In genomic region chr12:52059582-52060497, GRCh38 we compare ENCODE assay signal across 15 cellular contexts. TPM values are rescaled to one million over a fixed set of nuclear protein-coding genes. Genes with fewer than 3 reads are reported as not detected.
DNase-seq lines count a peak whose midpoint lies in the region; ATAC-seq and TF ChIP-seq lines count a peak whose summit lies in the region.
"Had no signal": no experiment of that assay in that cellular context is flagged by ENCODE, and none has a peak within 500 bp of the region (broad histone marks: within the 10 kb centered on the region; RNA-seq: fewer than 3 reads in every experiment).

No MANE protein-coding gene starts in this region.

- no peak overlapping the region for H3K9ac ChIP-seq in GM23248

- H3K9me2 ChIP-seq in GM23248 (ENCODE audit: insufficient read depth), result no peaks in the 10 kb centered on the region

- TF ChIP-seq CTCF in fibroblast of mammary gland (conservative IDR thresholded peaks at IDR 0.05; ENCODE audit: control insufficient read depth, insufficient read depth, low read depth, low read length) (no peak), prostate gland (IDR thresholded peaks at IDR 0.05) (no peak)

- H3K79me2 ChIP-seq in GM23248 (ENCODE audit: insufficient read depth), result no peaks in the 10 kb centered on the region

- no peak overlapping the region for H3K4me3 ChIP-seq in GM23248
- no peak overlapping the region for H3K4me3 ChIP-seq in fibroblast of mammary gland (ENCODE audit: control insufficient read depth, low read depth, low read length)
- H3K4me3 ChIP-seq in prostate gland, result no peak overlapping the region
- H3K4me3 ChIP-seq: SK-N-MC had no signal

- H3K27ac ChIP-seq in GM23248 (no peak overlapping the region), prostate gland (peak overlapping the region; percentile 5 to 100)
- H3K27ac ChIP-seq: SK-N-MC, WERI-Rb-1 had no signal

- H3K4me2 ChIP-seq in GM23248 (ENCODE audit: unreplicated experiment), result no peak overlapping the region

- 74 to 78% methylated on average over 12 of the region's 12 CpGs for WGBS in GM23248 (ENCODE audit: low coverage in 1 of 2, low lambda C conversion rate in 2 of 2, missing lambda C conversion rate in 2 of 2), 2 experiments
- 74% methylated on average over 12 of the region's 12 CpGs for WGBS in prostate gland

- intact Hi-C loops in prostate gland (cut with DNase I), result no loop called here

- H2AFZ ChIP-seq in GM23248, result no peak overlapping the region

- TF ChIP-seq POLR2A in prostate gland (IDR thresholded peaks at IDR 0.05), result no peak

- in situ Hi-C loops in GM23248 (cut with MboI), result no loop called here

- H3K4me1 ChIP-seq in GM23248 (ENCODE audit: insufficient read depth) (peaks cover 15% of the 10 kb centered on the region), prostate gland (replicated peaks) (peaks cover 15% of the 10 kb centered on the region)

- H3F3A ChIP-seq in GM23248 (ENCODE audit: insufficient read depth), result peaks cover 37% of the 10 kb centered on the region

- H4K20me1 ChIP-seq in GM23248 (ENCODE audit: insufficient read depth), result no peaks in the 10 kb centered on the region

- H3K36me3 ChIP-seq in GM23248 (ENCODE audit: low read depth), result no peaks in the 10 kb centered on the region
- H3K36me3 ChIP-seq in prostate gland, result peaks cover 4% of the 10 kb centered on the region in 2 donors

- no peaks in the 10 kb centered on the region for H3K9me3 ChIP-seq in GM23248 (ENCODE audit: low read depth)
- no peaks in the 10 kb centered on the region for H3K9me3 ChIP-seq in prostate gland

- DNase-seq in GM23248 (peak; percentile 47), NCI-H2081 treated with DMSO at 0.1 percent for 48 hours (lab: John Stamatoyannopoulos, UW) (peak; percentile 38), fibroblast of mammary gland (ENCODE audit: low read depth) (peak; percentile 63), prostate gland (ENCODE audit: low spot score) (no peak), NCI-H82 treated with DMSO at 0.1 percent for 48 hours (lab: John Stamatoyannopoulos, UW; ENCODE audit: unreplicated experiment) (no peak)
- DNase-seq: C1 segment of cervical spinal cord; DND-41; foreskin fibroblast; stimulated activated CD4-positive, alpha-beta T cell treated with anti-CD3 and anti-CD28 coated beads, Interleukin-4, amount 100 ng/mL, for 24 hours; stimulated activated naive CD8-positive, alpha-beta T cell treated with anti-CD3 and anti-CD28 coated beads, Interleukin-15, Interleukin-2, amounts not matched to agents 100 U/mL and 50 U/mL, for 24 hours; WERI-Rb-1 had no signal

- ATAC-seq in HG02759 (IDR thresholded peaks at IDR 0.05; ENCODE audit: unreplicated experiment), result no peak
- no peak for ATAC-seq in GM21515 (IDR thresholded peaks at IDR 0.05; ENCODE audit: unreplicated experiment)
- ATAC-seq: stimulated activated naive CD8-positive, alpha-beta T cell treated with anti-CD3 and anti-CD28 coated beads, Interleukin-15, Interleukin-2, amounts not matched to agents 100 U/mL and 50 U/mL, for 24 hours had no signal

- no peaks in the 10 kb centered on the region for H3K27me3 ChIP-seq in GM23248 (replicated peaks; ENCODE audit: insufficient read depth)
- no peaks in the 10 kb centered on the region for H3K27me3 ChIP-seq in prostate gland (replicated peaks; ENCODE audit: insufficient read depth)

RNA-seq across cellular contexts. Expression of gene NR4A1, which starts 8.6 kb away (rescaled TPM):
- 12.5 and 13.1 TPM in 2 replicates for total RNA-seq in GM23248 (2014; rRNA removed; shearing (Covaris generic))
- polyA plus RNA-seq in GM23248 (2016; fragmentation: Nextera tagmentation; extraction: Ambion mirVana), result 10.2 and 11.1 TPM in 2 replicates
- total RNA-seq in prostate gland, result 100 to 1,000 TPM in 1 of 2 donors, 10 to 100 TPM in 1; 85.1 to 125 TPM

RNA-seq across cellular contexts. Expression of gene ATG101, which starts 9.9 kb away (rescaled TPM):
- total RNA-seq in GM23248 (2014; rRNA removed; shearing (Covaris generic)), result 113 and 139 TPM in 2 replicates
- 77.3 and 77.9 TPM in 2 replicates for polyA plus RNA-seq in GM23248 (2016; fragmentation: Nextera tagmentation; extraction: Ambion mirVana)
- 10 to 100 TPM; 60.0 to 64.1 TPM for total RNA-seq in prostate gland

RNA-seq across cellular contexts. Expression of gene SMIM41, which starts 19.7 kb away (rescaled TPM):
- not detected in 2 replicates for total RNA-seq in GM23248 (2014; rRNA removed; shearing (Covaris generic))
- not detected in 2 replicates for polyA plus RNA-seq in GM23248 (2016; fragmentation: Nextera tagmentation; extraction: Ambion mirVana)
- total RNA-seq in prostate gland, result 10 to 100 TPM in 1 of 2 donors, 1 to 10 TPM in 1; 7.5 to 30.2 TPM
- total RNA-seq: progenitor cell of endocrine pancreas had no signal

RNA-seq across cellular contexts. Expression of gene TAMALIN, which starts 53.1 kb away (rescaled TPM):
- 2.2 and 5.9 TPM in 2 replicates for total RNA-seq in GM23248 (2014; rRNA removed; shearing (Covaris generic))
- not detected in 2 replicates for polyA plus RNA-seq in GM23248 (2016; fragmentation: Nextera tagmentation; extraction: Ambion mirVana)
- total RNA-seq in prostate gland, result 10 to 100 TPM; 16.5 to 38.6 TPM

Comparison
In these comparisons a context has a peak if more than half of its experiments do, and no peak if none do; other contexts are left out.
1. DNase-seq: peak in GM23248 (single experiment), NCI-H2081 treated with DMSO at 0.1 percent for 48 hours (single experiment) and fibroblast of mammary gland (single experiment); none in prostate gland (single experiment) and NCI-H82 treated with DMSO at 0.1 percent for 48 hours (single experiment).